In genomic region chr2:234916674-234917073, GRCh38 we compare ENCODE assay signal across 19 cellular contexts. TPM values are rescaled to one million over a fixed set of nuclear protein-coding genes. Genes with fewer than 3 reads are reported as not detected.
A peak's percentile ranks its signal among the peaks of the same experiment; 100 is the strongest.
DNase-seq lines count a peak whose midpoint lies in the region; ATAC-seq and TF ChIP-seq lines count a peak whose summit lies in the region.
"Had no signal": no experiment of that assay in that cellular context is flagged by ENCODE, and none has a peak within 500 bp of the region (broad histone marks: within the 10 kb centered on the region; RNA-seq: fewer than 3 reads in every experiment).

No MANE protein-coding gene starts in this region.

- intact Hi-C loops in OCI-LY7 (cut with micrococcal nuclease; ENCODE audit: unreplicated experiment) (no loop called here), posterior vena cava (cut with DNase I) (no loop called here)

- peaks cover 17% of the 10 kb centered on the region for H3K4me1 Mint-ChIP-seq in neural progenitor cell
- peaks cover 11% of the 10 kb centered on the region for H3K4me1 Mint-ChIP-seq in mesothelial cell of epicardium
- H3K4me1 Mint-ChIP-seq: CD4-positive, CD25-positive, alpha-beta regulatory T cell had no signal

- no peaks in the 10 kb centered on the region for H3K36me3 Mint-ChIP-seq in neural progenitor cell
- no peaks in the 10 kb centered on the region for H3K36me3 Mint-ChIP-seq in mesothelial cell of epicardium
- H3K36me3 Mint-ChIP-seq: CD4-positive, CD25-positive, alpha-beta regulatory T cell had no signal

- ATAC-seq in GM18517 (IDR thresholded peaks at IDR 0.05; ENCODE audit: unreplicated experiment) = no peak
- ATAC-seq: SK-N-SH treated with all-trans-retinoic acid at 6 μM for 48 hours had no signal

- no peaks in the 10 kb centered on the region for H3K9me3 Mint-ChIP-seq in neural progenitor cell
- no peaks in the 10 kb centered on the region for H3K9me3 Mint-ChIP-seq in mesothelial cell of epicardium
- H3K9me3 Mint-ChIP-seq: HFFc6 had no signal

- H3K9me2 ChIP-seq in OCI-LY7 (ENCODE audit: insufficient read depth, low read length) = no peaks in the 10 kb centered on the region

- H2AFZ ChIP-seq in OCI-LY7 (ENCODE audit: low read length) (no peak overlapping the region), neural progenitor cell (replicated peaks) (no peak overlapping the region)
- H2AFZ ChIP-seq: GM23248 had no signal

- no peak overlapping the region for H3K4me2 ChIP-seq in OCI-LY7 (ENCODE audit: low read length)
- H3K4me2 ChIP-seq in neural progenitor cell = no peak overlapping the region
- H3K4me2 ChIP-seq: KMS-11 had no signal

- H3K4me3 ChIP-seq in OCI-LY7 (ENCODE audit: low read depth, low read length, poor library complexity, severe bottlenecking) (no peak overlapping the region), neural progenitor cell (no peak overlapping the region)
- H3K4me3 ChIP-seq: GM23248 had no signal

- H4K20me1 ChIP-seq in OCI-LY7 (ENCODE audit: insufficient read depth, low read length) (no peaks in the 10 kb centered on the region), neural progenitor cell (ENCODE audit: low read depth) (no peaks in the 10 kb centered on the region)

- no peak overlapping the region for H3K4me3 Mint-ChIP-seq in neural progenitor cell
- no peak overlapping the region for H3K4me3 Mint-ChIP-seq in mesothelial cell of epicardium
- H3K4me3 Mint-ChIP-seq: CD4-positive, CD25-positive, alpha-beta regulatory T cell; HFFc6 had no signal

- H3K27ac Mint-ChIP-seq in neural progenitor cell = peak overlapping the region; percentile 61
- H3K27ac Mint-ChIP-seq in mesothelial cell of epicardium = no peak overlapping the region
- H3K27ac Mint-ChIP-seq: CD4-positive, CD25-positive, alpha-beta regulatory T cell; HFFc6 had no signal

- TF ChIP-seq CTCF in GM12873 (IDR thresholded peaks at IDR 0.05; ENCODE audit: insufficient read depth, low read depth, low read length, missing control alignments) (peak; percentile 3), OCI-LY7 (conservative IDR thresholded peaks at IDR 0.05; ENCODE audit: low read length) (0 out of 2 replicates have a peak, but pooled peaks have one; percentile 10), neural progenitor cell (IDR thresholded peaks at IDR 0.05) (peak; percentile 11), mesothelial cell of epicardium (IDR thresholded peaks at IDR 0.05; ENCODE audit: unreplicated experiment) (no peak)

- BruUV-seq in OCI-LY7 (replicated peaks; lab: Mats Ljungman, UMichigan) = no TSS peak

- H3K36me3 ChIP-seq in OCI-LY7 (ENCODE audit: insufficient read depth, low read length) = no peaks in the 10 kb centered on the region
- H3K36me3 ChIP-seq in neural progenitor cell = no peaks in the 10 kb centered on the region

- H3K9me3 ChIP-seq in OCI-LY7 (ENCODE audit: low read length) (no peaks in the 10 kb centered on the region), neural progenitor cell (ENCODE audit: low read depth) (no peaks in the 10 kb centered on the region)

- no peaks in the 10 kb centered on the region for H3K4me1 ChIP-seq in OCI-LY7 (ENCODE audit: insufficient read depth, low read length, poor library complexity, severe bottlenecking)
- H3K4me1 ChIP-seq in neural progenitor cell = peaks cover 14% of the 10 kb centered on the region

- no peaks in the 10 kb centered on the region for H3F3A ChIP-seq in neural progenitor cell (ENCODE audit: low read depth)

- H3K27me3 Mint-ChIP-seq in neural progenitor cell (ENCODE audit: insufficient read depth, low read depth) = peaks cover 3% of the 10 kb centered on the region
- no peaks in the 10 kb centered on the region for H3K27me3 Mint-ChIP-seq in mesothelial cell of epicardium (ENCODE audit: low read depth)

- H3K27ac ChIP-seq in OCI-LY7 (ENCODE audit: low read depth, low read length, poor library complexity, severe bottlenecking) (no peak overlapping the region), caudate nucleus (ENCODE audit: low read depth, low read length) (peak overlapping the region; percentile 81), neural progenitor cell (no peak overlapping the region)
- H3K27ac ChIP-seq: GM23248, KMS-11 had no signal

- H3K9ac ChIP-seq in neural progenitor cell = no peak overlapping the region
- H3K9ac ChIP-seq: GM23248, KMS-11 had no signal

- H3K27me3 ChIP-seq in neural progenitor cell = no peaks in the 10 kb centered on the region

- DNase-seq in OCI-LY7 (ENCODE audit: low spot score) (no peak), caudate nucleus (lab: John Stamatoyannopoulos, UW) (peak in 1 of 61 donors; percentile 10), neural progenitor cell (ENCODE audit: low spot score) (no peak), mesothelial cell of epicardium (ENCODE audit: low spot score in 2 of 2, unreplicated experiment in 2 of 2) (no peak), posterior vena cava (ENCODE audit: low spot score) (no peak), NCI-H1105 (lab: John Stamatoyannopoulos, UW) (no peak)
- DNase-seq: ACHN; AML-193; CD4-positive, CD25-positive, alpha-beta regulatory T cell; GM23248; HFFc6; NCI-H146; NCI-H2081; NCI-H524 treated with DMSO at 0.1 percent for 48 hours; SHP77 had no signal

- H3K79me2 ChIP-seq in OCI-LY7 (ENCODE audit: insufficient read depth, low read depth, low read length) = no peaks in the 10 kb centered on the region
- H3K79me2 ChIP-seq in neural progenitor cell (ENCODE audit: low read depth) = no peaks in the 10 kb centered on the region

- CTCF ChIA-PET in OCI-LY7 (lab: Charles Lee; ENCODE audit: unreplicated experiment) = no interaction called here

- POLR2A ChIA-PET in OCI-LY7 (lab: Charles Lee) = no interaction called here

RNA-seq across cellular contexts. Expression of gene SH3BP4, which starts 35.1 kb away (rescaled TPM):
- not detected in 2 replicates for total RNA-seq in OCI-LY7 (2014; rRNA removed; shearing (Covaris generic))
- total RNA-seq in OCI-LY7 (2022) (0.06 TPM in 1 of 2 replicates, not detected in the other), neural progenitor cell (ENCODE audit: low replicate concordance) (50.4 and 53.4 TPM in 2 replicates), mesothelial cell of epicardium (44.1 to 45.0 TPM (median 44.3 TPM) in 3 replicates), posterior vena cava (10 to 100 TPM; 17.5 to 19.2 TPM)

Comparison
In these comparisons a context has a peak if more than half of its experiments do, and no peak if none do; other contexts are left out.
1. RNA of gene SH3BP4, which starts 35.1 kb away (total RNA-seq): 50.4 to 53.4 TPM in neural progenitor cell, 44.1 to 45.0 TPM in mesothelial cell of epicardium and 17.5 to 19.2 TPM in posterior vena cava; 0.06 TPM in OCI-LY7; every median in the first group is over 10 times any median in the second.